23 cellular contexts compared by ENCODE assay signal in the genomic region with DNA sequence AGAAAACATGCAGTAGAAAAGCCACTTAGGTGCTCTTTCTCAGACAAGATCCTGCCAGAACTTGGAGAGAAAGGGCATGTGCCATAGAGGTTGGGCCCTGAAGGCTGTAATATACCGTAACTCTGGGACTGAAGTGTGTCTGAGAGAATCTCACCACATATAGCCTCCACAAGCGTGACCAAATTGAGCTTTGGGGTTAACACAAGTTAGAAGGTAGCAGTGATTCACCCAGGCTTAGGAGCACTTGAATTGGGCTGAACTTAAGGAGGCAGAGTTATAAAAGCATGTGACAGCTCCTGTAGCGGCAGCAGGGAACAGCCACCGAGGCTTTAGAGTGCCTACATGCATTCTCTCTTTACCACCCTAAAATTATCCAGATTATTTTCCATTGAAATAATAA.
DNase-seq lines count a peak whose midpoint lies in the region; ATAC-seq, FAIRE-seq and TF ChIP-seq lines count a peak whose summit lies in the region.
"Had no signal": no experiment of that assay in that cellular context is flagged by ENCODE, and none has a peak within 500 bp of the region (broad histone marks: within the 10 kb centered on the region; RNA-seq: fewer than 3 reads in every experiment).

No MANE protein-coding gene starts in this region.

- H3K23me2 ChIP-seq in H1 (ENCODE audit: low read depth, low read length) = no peaks in the 10 kb centered on the region

- H2BK15ac ChIP-seq in IMR-90 (ENCODE audit: low read depth, low read length) (0 out of 3 replicates have a peak overlapping the region, but pooled peaks have one; percentile 4), H1 (ENCODE audit: low read length) (no peak overlapping the region)

- TF ChIP-seq RAD21 in IMR-90 (IDR thresholded peaks at IDR 0.05; ENCODE audit: low read length) (no peak), H1 (IDR thresholded peaks at IDR 0.05 in 1 of 2, conservative IDR thresholded peaks at IDR 0.05 in 1 of 2; ENCODE audit: low read depth in 2 of 2, low read length in 2 of 2) (no peak)

- no peak overlapping the region; the same call in 1 of the 2 replicates for H3K56ac ChIP-seq in IMR-90 (ENCODE audit: extremely low read depth, insufficient read depth, low read length)
- H3K56ac ChIP-seq in H1 (replicated peaks; ENCODE audit: insufficient read length, low read depth, low read length) = no peak overlapping the region

- CTCF ChIA-PET in IMR-90 (lab: Yijun Ruan, JAX) (no interaction called here), H1 (lab: Charles Lee; ENCODE audit: partially characterized antibody) (interaction anchor here (0.9 kb wide), 1 partner anchor 333 kb away, joined by 3 read pairs; no protein-coding TSS in a partner anchor)

- H2BK20ac ChIP-seq in IMR-90 (ENCODE audit: low read depth, low read length) (peak overlapping the region; percentile 52; the same call in 1 of the 2 replicates), H1 (ENCODE audit: low read length) (no peak overlapping the region)

- POLR2A ChIA-PET in IMR-90 (lab: Charles Lee; ENCODE audit: unreplicated experiment) = no interaction called here
- POLR2A ChIA-PET in H1 (lab: Charles Lee; ENCODE audit: partially characterized antibody) = no interaction called here

- no peak overlapping the region for H2BK5ac ChIP-seq in IMR-90 (ENCODE audit: low read depth, low read length, poor library complexity, severe bottlenecking)
- no peak overlapping the region for H2BK5ac ChIP-seq in H1 (ENCODE audit: low read depth, low read length)
- no peak overlapping the region for H2BK5ac ChIP-seq in trophoblast cell (ENCODE audit: low read depth, low read length, poor library complexity)

- H2AFZ ChIP-seq in IMR-90 (replicated peaks; ENCODE audit: low read length, poor library complexity) (peak overlapping the region; percentile 47), H1 (ENCODE audit: low read length) (peak overlapping the region; percentile 84; the same call in 1 of the 2 replicates), trophoblast cell (ENCODE audit: insufficient read depth, low read length, poor library complexity) (peak overlapping the region; percentile 17)
- H2AFZ ChIP-seq: PC-9 had no signal

- FAIRE-seq in H1 (lab: Jason Lieb, UNC) = no peak

- H3K27ac Mint-ChIP-seq in T-helper 2 cell treated with Interferon-gamma antibody and Interleukin-4, amounts not matched to agents 5 μg/mL and 100 μg/mL, for 36 hours = no peak overlapping the region
- H3K27ac Mint-ChIP-seq: CD4-positive, CD25-positive, alpha-beta regulatory T cell; HFFc6; T-cell had no signal

- H4K8ac ChIP-seq in IMR-90 (ENCODE audit: low read depth in 2 of 2, low read length in 2 of 2) (no peak overlapping the region), H1 (ENCODE audit: extremely low read depth, insufficient read depth, low read length) (no peak overlapping the region), trophoblast cell (ENCODE audit: low read depth, low read length) (no peak overlapping the region)

- H2BK120ac ChIP-seq in IMR-90 (ENCODE audit: low read depth, low read length) (peak overlapping the region; percentile 77), H1 (replicated peaks; ENCODE audit: low read depth, low read length) (no peak overlapping the region), trophoblast cell (ENCODE audit: insufficient read depth, low read length, poor library complexity) (no peak overlapping the region)

- H2BK12ac ChIP-seq in H1 (ENCODE audit: low read depth, low read length) = no peak overlapping the region
- no peak overlapping the region for H2BK12ac ChIP-seq in trophoblast cell (ENCODE audit: low read length)

- no peak for TF ChIP-seq EP300 in H1 (IDR thresholded peaks at IDR 0.05; ENCODE audit: borderline replicate concordance in 1 of 2, low read depth in 2 of 2, low read length in 2 of 2)

- H2AK9ac ChIP-seq in IMR-90 (replicated peaks; ENCODE audit: low read depth, low read length, poor library complexity) = peak overlapping the region; percentile 50

- H3K4ac ChIP-seq in IMR-90 (ENCODE audit: low read depth, low read length) (no peak overlapping the region), H1 (replicated peaks; ENCODE audit: insufficient read length, low read depth, low read length) (no peak overlapping the region), trophoblast cell (ENCODE audit: low read depth, low read length) (no peak overlapping the region)

- TF ChIP-seq CTCF in IMR-90 (conservative IDR thresholded peaks at IDR 0.05; ENCODE audit: low read depth, low read length) (no peak), H1 (IDR thresholded peaks at IDR 0.05; ENCODE audit: control extremely low read depth in 1 of 3, insufficient read depth in 1 of 3, low read depth in 1 of 3, low read length in 3 of 3) (no peak)

- H3K4me3 ChIP-seq in IMR-90 (ENCODE audit: insufficient read depth, low read depth, low read length) (no peak overlapping the region), H1 (ENCODE audit: extremely low read depth in 1 of 4, insufficient read depth in 2 of 4, low read depth in 3 of 4, low read length in 4 of 4) (no peak overlapping the region), trophoblast cell (ENCODE audit: low read depth, low read length) (no peak overlapping the region)
- H3K4me3 ChIP-seq: BLaER1, HAP-1, PC-9, SJSA1 had no signal

- H3K27me3 Mint-ChIP-seq in T-helper 2 cell treated with Interferon-gamma antibody and Interleukin-4, amounts not matched to agents 5 μg/mL and 100 μg/mL, for 36 hours (ENCODE audit: low read depth) = no peaks in the 10 kb centered on the region
- H3K27me3 Mint-ChIP-seq: CD4-positive, CD25-positive, alpha-beta regulatory T cell; T-cell had no signal

- H3K9me3 Mint-ChIP-seq in T-helper 2 cell treated with Interferon-gamma antibody and Interleukin-4, amounts not matched to agents 5 μg/mL and 100 μg/mL, for 36 hours = no peaks in the 10 kb centered on the region
- H3K9me3 Mint-ChIP-seq: T-cell had no signal

- no peak overlapping the region for H3K9ac ChIP-seq in IMR-90 (ENCODE audit: low read depth, low read length)
- no peak overlapping the region for H3K9ac ChIP-seq in H1 (replicated peaks in 1 of 4; ENCODE audit: extremely low read depth in 1 of 4, low read depth in 3 of 4, low read length in 3 of 4)
- no peak overlapping the region for H3K9ac ChIP-seq in trophoblast cell (ENCODE audit: low read length)
- H3K9ac ChIP-seq: BLaER1 had no signal

- peak overlapping the region; percentile 21; the same call in 1 of the 2 replicates for H4K91ac ChIP-seq in IMR-90 (ENCODE audit: insufficient read depth, low read depth, low read length)
- no peak overlapping the region for H4K91ac ChIP-seq in H1 (replicated peaks; ENCODE audit: insufficient read length, low read length)
- H4K91ac ChIP-seq in trophoblast cell (ENCODE audit: low read depth, low read length) = no peak overlapping the region

- H3K9me3 ChIP-seq in IMR-90 (ENCODE audit: control insufficient read depth, insufficient read depth, low read length) = no peaks in the 10 kb centered on the region
- no peaks in the 10 kb centered on the region for H3K9me3 ChIP-seq in H1 (ENCODE audit: insufficient read depth in 2 of 2, low read depth in 1 of 2, low read length in 1 of 2)
- no peaks in the 10 kb centered on the region for H3K9me3 ChIP-seq in trophoblast cell (ENCODE audit: insufficient read depth, low read depth, low read length)
- H3K9me3 ChIP-seq: BLaER1, HAP-1, SJSA1 had no signal

- no peaks in the 10 kb centered on the region for H4K20me1 ChIP-seq in IMR-90 (ENCODE audit: insufficient read depth, low read length)
- no peaks in the 10 kb centered on the region for H4K20me1 ChIP-seq in H1 (replicated peaks in 1 of 2; ENCODE audit: control insufficient read depth in 1 of 2, insufficient read depth in 2 of 2, low read length in 2 of 2)
- H4K20me1 ChIP-seq: BLaER1 had no signal

- no CpG with 5 or more reads among the region's 4 CpGs for WGBS in IMR-90 (ENCODE audit: extremely low coverage in 2 of 2, insufficient read length in 1 of 2), 2 experiments
- WGBS in H1 (ENCODE audit: extremely low coverage in 1 of 2, insufficient coverage in 1 of 2, insufficient read length in 1 of 2, insufficient replicate concordance in 2 of 2, low coverage in 1 of 2, low lambda C conversion rate in 2 of 2, missing lambda C conversion rate in 1 of 2), 2 experiments = 94% methylated on average over 4 of the region's 4 CpGs; no CpG with 5 or more reads in 1 of the 2 experiments
- WGBS in trophoblast cell (ENCODE audit: extremely low coverage, insufficient coverage, insufficient read length) = no CpG with 5 or more reads among the region's 4 CpGs

- H4K5ac ChIP-seq in IMR-90 (ENCODE audit: low read depth, low read length) (peak overlapping the region; percentile 29), H1 (ENCODE audit: insufficient read length, low read depth, low read length) (no peak overlapping the region)

- H3K79me1 ChIP-seq in IMR-90 (ENCODE audit: low read depth in 1 of 2, low read length in 2 of 2) = no peaks in the 10 kb centered on the region
- no peaks in the 10 kb centered on the region for H3K79me1 ChIP-seq in H1 (ENCODE audit: low read depth, low read length)
- H3K79me1 ChIP-seq in trophoblast cell (ENCODE audit: low read length) = no peaks in the 10 kb centered on the region

- H3K27me3 ChIP-seq in IMR-90 (ENCODE audit: control insufficient read depth, insufficient read depth, low read length) = no peaks in the 10 kb centered on the region
- H3K27me3 ChIP-seq in H1 (replicated peaks in 1 of 4; ENCODE audit: control insufficient read depth in 3 of 4, extremely low read depth in 1 of 4, insufficient read depth in 3 of 4, low read length in 3 of 4) = no peaks in the 10 kb centered on the region
- no peaks in the 10 kb centered on the region for H3K27me3 ChIP-seq in trophoblast cell (ENCODE audit: insufficient read depth, low read length)
- H3K27me3 ChIP-seq: BLaER1, SJSA1 had no signal

- intact Hi-C loops in IMR-90 (cut with micrococcal nuclease) = loop anchor here (5.0 to 10.0 kb wide), 2 partner anchors 75 to 182 kb away; no protein-coding TSS in a partner anchor

- H3K23ac ChIP-seq in IMR-90 (ENCODE audit: low read depth, low read length) (no peak overlapping the region), H1 (ENCODE audit: insufficient read length) (no peak overlapping the region), trophoblast cell (ENCODE audit: low read length) (no peak overlapping the region)

- H3K36me3 Mint-ChIP-seq in T-helper 2 cell treated with Interferon-gamma antibody and Interleukin-4, amounts not matched to agents 5 μg/mL and 100 μg/mL, for 36 hours (ENCODE audit: low read depth) = no peaks in the 10 kb centered on the region
- H3K36me3 Mint-ChIP-seq: CD4-positive, CD25-positive, alpha-beta regulatory T cell; T-cell had no signal

- H3K4me1 Mint-ChIP-seq in T-helper 2 cell treated with Interferon-gamma antibody and Interleukin-4, amounts not matched to agents 5 μg/mL and 100 μg/mL, for 36 hours (ENCODE audit: low read depth) = no peaks in the 10 kb centered on the region
- H3K4me1 Mint-ChIP-seq: CD4-positive, CD25-positive, alpha-beta regulatory T cell; T-cell had no signal

- H4K12ac ChIP-seq in trophoblast cell (ENCODE audit: low read depth, low read length) = no peak overlapping the region

- H3K18ac ChIP-seq in IMR-90 (ENCODE audit: low read depth, low read length) (peak overlapping the region; percentile 53; the same call in 1 of the 2 replicates), H1 (ENCODE audit: extremely low read depth, low read length) (no peak overlapping the region), trophoblast cell (ENCODE audit: low read length) (no peak overlapping the region)

- DNase-seq in ELR (ENCODE audit: low read depth) (peak; percentile 16), IMR-90 (no peak), H1 (ENCODE audit: low read depth in 1 of 2, low spot score in 2 of 2) (no peak), trophoblast cell (no peak), erythroblast (lab: John Stamatoyannopoulos, UW) (no peak), NCI-H1092 treated with DMSO at 0.1 percent for 48 hours (lab: John Stamatoyannopoulos, UW) (no peak)
- no peak for DNase-seq in activated effector memory CD4-positive, alpha-beta T cell treated with Interleukin-2 at 50 U/mL for 16 hours
- DNase-seq in T-helper 2 cell treated with Interferon-gamma antibody and Interleukin-4, amounts not matched to agents 5 μg/mL and 100 μg/mL, for 36 hours (ENCODE audit: low spot score) = no peak
- DNase-seq: CD4-positive, CD25-positive, alpha-beta regulatory T cell; HFFc6; Karpas-422; MV-4-11; NCI-H1694 treated with DMSO at 0.1 percent for 48 hours; NCI-H2081; NCI-H446 treated with DMSO at 0.1 percent for 48 hours; NCI-H526; NCI-H82; PC-9; T-cell had no signal

- peak overlapping the region; percentile 66 for H3K14ac ChIP-seq in IMR-90 (replicated peaks; ENCODE audit: low read depth, low read length)
- H3K14ac ChIP-seq in H1 (ENCODE audit: insufficient read length) = no peak overlapping the region
- H3K14ac ChIP-seq in trophoblast cell (ENCODE audit: low read length) = no peak overlapping the region

- H3K79me2 ChIP-seq in H1 (ENCODE audit: control insufficient read depth in 1 of 2, insufficient read depth in 2 of 2, low read length in 2 of 2) (no peaks in the 10 kb centered on the region), trophoblast cell (ENCODE audit: control insufficient read depth, insufficient read depth, low read length, poor library complexity) (no peaks in the 10 kb centered on the region)

- no peak for ATAC-seq in IMR-90 (ENCODE audit: low read depth)
- ATAC-seq: Right ventricle myocardium inferior, T-cell had no signal

- H3K4me1 ChIP-seq in IMR-90 (ENCODE audit: control insufficient read depth, insufficient read depth, low read length) (no peaks in the 10 kb centered on the region), H1 (replicated peaks in 1 of 4; ENCODE audit: control insufficient read depth in 3 of 4, insufficient read depth in 4 of 4, low read length in 3 of 4) (no peaks in the 10 kb centered on the region), trophoblast cell (ENCODE audit: control insufficient read depth in 1 of 2, insufficient read depth in 2 of 2, low read length in 2 of 2) (no peaks in the 10 kb centered on the region)
- H3K4me1 ChIP-seq: HAP-1, SJSA1 had no signal

- no peaks in the 10 kb centered on the region for H3K36me3 ChIP-seq in IMR-90 (ENCODE audit: control insufficient read depth, insufficient read depth, low read length)
- no peaks in the 10 kb centered on the region for H3K36me3 ChIP-seq in H1 (ENCODE audit: control insufficient read depth in 2 of 4, insufficient read depth in 4 of 4, low read length in 3 of 4)
- no peaks in the 10 kb centered on the region for H3K36me3 ChIP-seq in trophoblast cell (ENCODE audit: control insufficient read depth in 1 of 2, insufficient read depth in 2 of 2, low read length in 2 of 2)
- H3K36me3 ChIP-seq: BLaER1, HAP-1, SJSA1 had no signal

- BruUV-seq in IMR-90 (replicated peaks; lab: Mats Ljungman, UMichigan) = no TSS peak

- H2AK5ac ChIP-seq in IMR-90 (ENCODE audit: low read depth, low read length) = no peak overlapping the region
- no peak overlapping the region for H2AK5ac ChIP-seq in H1 (ENCODE audit: low read depth, low read length)
- H2AK5ac ChIP-seq in trophoblast cell (ENCODE audit: low read length) = no peak overlapping the region

- H3K4me3 Mint-ChIP-seq in T-helper 2 cell treated with Interferon-gamma antibody and Interleukin-4, amounts not matched to agents 5 μg/mL and 100 μg/mL, for 36 hours = no peak overlapping the region
- H3K4me3 Mint-ChIP-seq: CD4-positive, CD25-positive, alpha-beta regulatory T cell; HFFc6; T-cell had no signal

- H3K27ac ChIP-seq in IMR-90 (ENCODE audit: insufficient read depth, low read length) = no peak overlapping the region
- H3K27ac ChIP-seq in H1 (ENCODE audit: low read depth, low read length) = no peak overlapping the region
- H3K27ac ChIP-seq in trophoblast cell (ENCODE audit: low read depth, low read length) = no peak overlapping the region
- H3K27ac ChIP-seq: BLaER1, PC-9, SJSA1 had no signal

- dilution Hi-C loops in IMR-90 (cut with HindIII; ENCODE audit: low sequenced_read_pairs, unreplicated experiment) = no loop called here

- no peak overlapping the region for H3K4me2 ChIP-seq in IMR-90 (ENCODE audit: low read depth, low read length)
- no peak overlapping the region for H3K4me2 ChIP-seq in H1 (ENCODE audit: insufficient read depth in 1 of 2, low read depth in 2 of 2, low read length in 2 of 2)
- no peak overlapping the region for H3K4me2 ChIP-seq in trophoblast cell (ENCODE audit: low read length)
- H3K4me2 ChIP-seq: BLaER1, PC-9 had no signal

- no peaks in the 10 kb centered on the region for H3K9me1 ChIP-seq in IMR-90 (ENCODE audit: insufficient read depth, low read length)

- no peak for TF ChIP-seq POLR2A in IMR-90 (IDR thresholded peaks at IDR 0.05; ENCODE audit: low read depth, low read length)
- TF ChIP-seq POLR2A in H1 (IDR thresholded peaks at IDR 0.05; ENCODE audit: control extremely low read depth in 1 of 2, low read depth in 2 of 2, low read length in 2 of 2) = no peak
- no peak for TF ChIP-seq POLR2A in erythroblast (IDR thresholded peaks at IDR 0.05; ENCODE audit: low read length)

- in situ Hi-C loops in IMR-90 (cut with MboI; ENCODE audit: low sequenced_read_pairs) = no loop called here

Comparison
In these comparisons a context has a peak if more than half of its experiments do, and no peak if none do; other contexts are left out.
1. H2AFZ ChIP-seq: peak in every context shown above with its lines; median percentile 84 in H1; 47 in IMR-90; 17 in trophoblast cell.